In the genomic region with DNA sequence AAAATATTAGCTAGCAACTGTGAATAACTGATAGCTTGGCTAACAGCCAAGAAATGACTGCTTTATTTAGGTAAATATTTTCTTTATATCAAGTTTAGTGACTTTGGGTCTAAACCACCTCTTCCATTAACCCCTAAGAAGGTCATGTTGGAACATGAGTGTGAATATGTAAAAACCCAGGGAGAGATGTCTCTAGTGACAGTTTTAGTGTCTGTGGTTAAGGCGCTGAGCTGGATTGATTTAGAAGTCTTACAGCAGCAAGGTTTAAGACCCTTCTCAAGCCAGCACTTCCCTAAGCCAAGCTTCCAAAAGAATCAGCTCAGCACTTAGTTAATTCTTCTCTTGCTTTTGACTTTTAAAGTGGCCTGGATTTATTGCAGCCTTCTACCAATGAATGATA, we compare ENCODE assay signal across 1 cellular context.
A peak's percentile ranks its signal among the peaks of the same experiment; 100 is the strongest.
TF ChIP-seq lines count a peak whose summit lies in the region.

No MANE protein-coding gene starts in this region.

TF ChIP-seq in HEK293, 187 proteins besides CTCF, POLR2A, EP300 and RAD21 (continued from another document):
- TF ChIP-seq, protein P1, sequence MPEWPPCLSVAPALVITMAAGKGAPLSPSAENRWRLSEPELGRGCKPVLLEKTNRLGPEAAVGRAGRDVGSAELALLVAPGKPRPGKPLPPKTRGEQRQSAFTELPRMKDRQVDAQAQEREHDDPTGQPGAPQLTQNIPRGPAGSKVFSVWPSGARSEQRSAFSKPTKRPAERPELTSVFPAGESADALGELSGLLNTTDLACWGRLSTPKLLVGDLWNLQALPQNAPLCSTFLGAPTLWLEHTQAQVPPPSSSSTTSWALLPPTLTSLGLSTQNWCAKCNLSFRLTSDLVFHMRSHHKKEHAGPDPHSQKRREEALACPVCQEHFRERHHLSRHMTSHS (tag by site-specific recombination; IDR thresholded peaks at IDR 0.05) = peak; percentile 51; the same call in 1 of the 2 replicates
- TF ChIP-seq, protein P2, sequence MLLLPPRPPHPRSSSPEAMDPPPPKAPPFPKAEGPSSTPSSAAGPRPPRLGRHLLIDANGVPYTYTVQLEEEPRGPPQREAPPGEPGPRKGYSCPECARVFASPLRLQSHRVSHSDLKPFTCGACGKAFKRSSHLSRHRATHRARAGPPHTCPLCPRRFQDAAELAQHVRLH (tag by site-specific recombination; IDR thresholded peaks at IDR 0.05) = peak; percentile 71; the same call in 1 of the 2 replicates
- TF ChIP-seq, protein P3, sequence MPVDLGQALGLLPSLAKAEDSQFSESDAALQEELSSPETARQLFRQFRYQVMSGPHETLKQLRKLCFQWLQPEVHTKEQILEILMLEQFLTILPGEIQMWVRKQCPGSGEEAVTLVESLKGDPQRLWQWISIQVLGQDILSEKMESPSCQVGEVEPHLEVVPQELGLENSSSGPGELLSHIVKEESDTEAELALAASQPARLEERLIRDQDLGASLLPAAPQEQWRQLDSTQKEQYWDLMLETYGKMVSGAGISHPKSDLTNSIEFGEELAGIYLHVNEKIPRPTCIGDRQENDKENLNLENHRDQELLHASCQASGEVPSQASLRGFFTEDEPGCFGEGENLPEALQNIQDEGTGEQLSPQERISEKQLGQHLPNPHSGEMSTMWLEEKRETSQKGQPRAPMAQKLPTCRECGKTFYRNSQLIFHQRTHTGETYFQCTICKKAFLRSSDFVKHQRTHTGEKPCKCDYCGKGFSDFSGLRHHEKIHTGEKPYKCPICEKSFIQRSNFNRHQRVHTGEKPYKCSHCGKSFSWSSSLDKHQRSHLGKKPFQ (tag by site-specific recombination; IDR thresholded peaks at IDR 0.05) = peak; percentile 71
- TF ChIP-seq ZNF530 (tag by site-specific recombination; IDR thresholded peaks at IDR 0.05; ENCODE audit: low read depth) (no peak), ZBTB17 (tag by site-specific recombination; IDR thresholded peaks at IDR 0.05) (0 out of 2 replicates have a peak, but pooled peaks have one; percentile 17), MZF1 (tag by site-specific recombination; IDR thresholded peaks at IDR 0.05; ENCODE audit: borderline replicate concordance) (peak; percentile 19; the same call in 1 of the 2 replicates), ZXDB (tag by site-specific recombination; IDR thresholded peaks at IDR 0.05) (0 out of 2 replicates have a peak, but pooled peaks have one; percentile 36), ZNF660 (tag by site-specific recombination; IDR thresholded peaks at IDR 0.05) (no peak), ZNF391 (tag by site-specific recombination; IDR thresholded peaks at IDR 0.05; ENCODE audit: borderline replicate concordance, low read depth) (no peak), ZNF561 (tag by site-specific recombination; IDR thresholded peaks at IDR 0.05; ENCODE audit: borderline replicate concordance) (peak; percentile 88; the same call in 1 of the 2 replicates), ZNF654 (tag by site-specific recombination; IDR thresholded peaks at IDR 0.05; ENCODE audit: low read depth) (no peak)
- TF ChIP-seq, protein P4, sequence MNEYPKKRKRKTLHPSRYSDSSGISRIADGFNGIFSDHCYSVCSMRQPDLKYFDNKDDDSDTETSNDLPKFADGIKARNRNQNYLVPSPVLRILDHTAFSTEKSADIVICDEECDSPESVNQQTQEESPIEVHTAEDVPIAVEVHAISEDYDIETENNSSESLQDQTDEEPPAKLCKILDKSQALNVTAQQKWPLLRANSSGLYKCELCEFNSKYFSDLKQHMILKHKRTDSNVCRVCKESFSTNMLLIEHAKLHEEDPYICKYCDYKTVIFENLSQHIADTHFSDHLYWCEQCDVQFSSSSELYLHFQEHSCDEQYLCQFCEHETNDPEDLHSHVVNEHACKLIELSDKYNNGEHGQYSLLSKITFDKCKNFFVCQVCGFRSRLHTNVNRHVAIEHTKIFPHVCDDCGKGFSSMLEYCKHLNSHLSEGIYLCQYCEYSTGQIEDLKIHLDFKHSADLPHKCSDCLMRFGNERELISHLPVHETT (tag by site-specific recombination; IDR thresholded peaks at IDR 0.05) = no peak
- TF ChIP-seq, protein P5, sequence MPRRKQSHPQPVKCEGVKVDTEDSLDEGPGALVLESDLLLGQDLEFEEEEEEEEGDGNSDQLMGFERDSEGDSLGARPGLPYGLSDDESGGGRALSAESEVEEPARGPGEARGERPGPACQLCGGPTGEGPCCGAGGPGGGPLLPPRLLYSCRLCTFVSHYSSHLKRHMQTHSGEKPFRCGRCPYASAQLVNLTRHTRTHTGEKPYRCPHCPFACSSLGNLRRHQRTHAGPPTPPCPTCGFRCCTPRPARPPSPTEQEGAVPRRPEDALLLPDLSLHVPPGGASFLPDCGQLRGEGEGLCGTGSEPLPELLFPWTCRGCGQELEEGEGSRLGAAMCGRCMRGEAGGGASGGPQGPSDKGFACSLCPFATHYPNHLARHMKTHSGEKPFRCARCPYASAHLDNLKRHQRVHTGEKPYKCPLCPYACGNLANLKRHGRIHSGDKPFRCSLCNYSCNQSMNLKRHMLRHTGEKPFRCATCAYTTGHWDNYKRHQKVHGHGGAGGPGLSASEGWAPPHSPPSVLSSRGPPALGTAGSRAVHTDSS (tag by site-specific recombination; IDR thresholded peaks at IDR 0.05) = peak; percentile 26; the same call in 1 of the 2 replicates
